ENCODE assay signal across 18 cellular contexts in genomic region chr1:15159166-15159555, GRCh38. TPM values are rescaled to one million over a fixed set of nuclear protein-coding genes. Genes with fewer than 3 reads are reported as not detected.
DNase-seq lines count a peak whose midpoint lies in the region; ATAC-seq, FAIRE-seq and TF ChIP-seq lines count a peak whose summit lies in the region.
"Had no signal": no experiment of that assay in that cellular context is flagged by ENCODE, and none has a peak within 500 bp of the region (broad histone marks: within the 10 kb centered on the region; RNA-seq: fewer than 3 reads in every experiment).

No MANE protein-coding gene starts in this region.

- CTCF ChIA-PET in A549 (lab: Yijun Ruan, JAX) (interaction anchor here (0.9 to 1.9 kb wide), 5 partner anchors 10 to 52 kb away, joined by 3 to 7 read pairs (median 3); no protein-coding TSS in a partner anchor), Panc1 (lab: Charles Lee) (no interaction called here), endothelial cell of umbilical vein (lab: Charles Lee) (interaction anchor here (0.9 to 2.6 kb wide), 3 partner anchors 10 to 113 kb away, joined by 3 to 9 read pairs (median 3); no protein-coding TSS in a partner anchor), GM10248 (lab: Yijun Ruan, JAX) (no interaction called here)

- dilution Hi-C loops in endothelial cell of umbilical vein (cut with MboI; ENCODE audit: extremely low pct_ligation_motif_present, low sequenced_read_pairs), result no loop called here

- H3K9me3 ChIP-seq in A549 (no peaks in the 10 kb centered on the region), Panc1 (ENCODE audit: control insufficient read depth, insufficient read depth, low read depth, low read length) (no peaks in the 10 kb centered on the region), endothelial cell of umbilical vein (replicated peaks; ENCODE audit: control insufficient read depth, insufficient read depth, low read length) (no peaks in the 10 kb centered on the region), muscle layer of duodenum (ENCODE audit: control insufficient read depth in 1 of 2, low read length in 2 of 2) (no peaks in the 10 kb centered on the region)
- H3K9me3 ChIP-seq: prostate gland, uterus had no signal

- no peaks in the 10 kb centered on the region for H3K9me1 ChIP-seq in endothelial cell of umbilical vein (replicated peaks; ENCODE audit: control insufficient read depth, extremely low read depth, insufficient read depth, low read length)

- H3K27ac ChIP-seq in A549, result peak overlapping the region; percentile 79 to 99
- H3K27ac ChIP-seq in Panc1 (ENCODE audit: low read length), result peak overlapping the region; percentile 68
- no peak overlapping the region for H3K27ac ChIP-seq in endothelial cell of umbilical vein (ENCODE audit: insufficient read depth, low read depth, low read length)
- peak overlapping the region; percentile 61 for H3K27ac ChIP-seq in muscle layer of duodenum (ENCODE audit: low read length)
- H3K27ac ChIP-seq: uterus had no signal

- DNase-seq in A549 (ENCODE audit: low read depth in 1 of 2, low spot score in 1 of 2), result no peak
- no peak for DNase-seq in Panc1 (ENCODE audit: low read depth, low spot score)
- DNase-seq in endothelial cell of umbilical vein (ENCODE audit: low read depth, low spot score), result no peak
- DNase-seq in GM10248 (ENCODE audit: extremely low spot score), result no peak
- DNase-seq in KG1 (lab: John Stamatoyannopoulos, UW), result no peak
- no peak for DNase-seq in T1000 (lab: John Stamatoyannopoulos, UW)
- no peak for DNase-seq in SK-N-DZ (ENCODE audit: low spot score)
- DNase-seq: activated CD4-positive, alpha-beta T cell treated with anti-CD3 and anti-CD28 coated beads for 1 hour; activated naive CD8-positive, alpha-beta T cell treated with anti-CD3 and anti-CD28 coated beads, Interleukin-2, amount 50 U/mL, for 24 hours; CD4-positive, alpha-beta memory T cell; effector CD4-positive, alpha-beta T cell; NCI-H1694; nephron progenitor cell; uterus had no signal

- intact Hi-C loops in Panc1 (cut with micrococcal nuclease; ENCODE audit: unreplicated experiment), result no loop called here
- intact Hi-C loops in endothelial cell of umbilical vein (cut with micrococcal nuclease), result no loop called here

- WGBS in A549 (ENCODE audit: missing lambda C conversion rate), result 40% methylated on average over 7 of the region's 7 CpGs

- no peak for FAIRE-seq in A549 (lab: Jason Lieb, UNC)
- FAIRE-seq in endothelial cell of umbilical vein (lab: Jason Lieb, UNC), result peak; percentile 43

- POLR2A ChIA-PET in A549 (lab: Yijun Ruan, JAX) (interaction anchor here (0.5 to 1.4 kb wide), 5 partner anchors 9 to 1349 kb away, joined by 3 to 12 read pairs (median 4); no protein-coding TSS in a partner anchor), Panc1 (lab: Charles Lee) (no interaction called here), endothelial cell of umbilical vein (lab: Charles Lee) (no interaction called here), GM10248 (lab: Yijun Ruan, JAX) (no interaction called here)

- in situ Hi-C loops in Panc1 (cut with HindIII; ENCODE audit: low pct_unique_long_range_greater_than_20kb, low sequenced_read_pairs), result no loop called here

- no peaks in the 10 kb centered on the region for H3K27me3 ChIP-seq in Panc1 (ENCODE audit: control insufficient read depth, insufficient read depth, low read length)
- H3K27me3 ChIP-seq in endothelial cell of umbilical vein (ENCODE audit: control insufficient read depth in 2 of 2, insufficient read depth in 2 of 2, low read length in 2 of 2), result no peaks in the 10 kb centered on the region
- H3K27me3 ChIP-seq in muscle layer of duodenum (ENCODE audit: low read depth, low read length), result no peaks in the 10 kb centered on the region
- H3K27me3 ChIP-seq: cardiac muscle cell, uterus had no signal

- TF ChIP-seq EP300 in A549 (IDR thresholded peaks at IDR 0.05), result no peak

- H3K4me3 ChIP-seq in A549, result no peak overlapping the region
- peak overlapping the region; percentile 10 to 87; a peak in 3 of 4 replicates for H3K4me3 ChIP-seq in Panc1 (ENCODE audit: low read depth in 2 of 2, low read length in 2 of 2)
- no peak overlapping the region for H3K4me3 ChIP-seq in endothelial cell of umbilical vein (replicated peaks in 1 of 3; ENCODE audit: insufficient read depth in 1 of 3, low read depth in 1 of 3, low read length in 3 of 3)
- H3K4me3 ChIP-seq in muscle layer of duodenum (ENCODE audit: low read depth in 1 of 2, low read length in 2 of 2), result peak overlapping the region in 1 of 2 donors; percentile 43
- H3K4me3 ChIP-seq: cardiac muscle cell, prostate gland, uterus had no signal

- H4K20me1 ChIP-seq in endothelial cell of umbilical vein (replicated peaks; ENCODE audit: control insufficient read depth, extremely low read depth, insufficient read depth, low read length), result no peaks in the 10 kb centered on the region

- H2AFZ ChIP-seq in endothelial cell of umbilical vein (ENCODE audit: low read depth, low read length), result no peak overlapping the region

- 0 out of 5 replicates have a peak, but pooled peaks of 1 of the 2 experiments have one; percentile 4 for TF ChIP-seq RAD21 in A549 (conservative IDR thresholded peaks at IDR 0.05 in 1 of 2, IDR thresholded peaks at IDR 0.05 in 1 of 2)

- H3K4me2 ChIP-seq in A549 (peak overlapping the region; percentile 99), endothelial cell of umbilical vein (ENCODE audit: insufficient read depth, low read length) (no peak overlapping the region)

- TF ChIP-seq CTCF in A549 (IDR thresholded peaks at IDR 0.05), result no peak
- no peak for TF ChIP-seq CTCF in Panc1 (IDR thresholded peaks at IDR 0.05)
- no peak for TF ChIP-seq CTCF in endothelial cell of umbilical vein (IDR thresholded peaks at IDR 0.05; ENCODE audit: extremely low read depth in 1 of 2, insufficient read depth in 1 of 2, low read depth in 1 of 2, low read length in 2 of 2)
- no peak for TF ChIP-seq CTCF in GM10248 (IDR thresholded peaks at IDR 0.05; ENCODE audit: control extremely low read depth, extremely low read depth, low read depth, missing control alignments)

- peaks cover 67% of the 10 kb centered on the region for H3K4me1 ChIP-seq in A549
- peaks cover 45% of the 10 kb centered on the region for H3K4me1 ChIP-seq in Panc1 (ENCODE audit: control insufficient read depth, insufficient read depth, low read length)
- peaks cover 20% of the 10 kb centered on the region for H3K4me1 ChIP-seq in endothelial cell of umbilical vein (ENCODE audit: control insufficient read depth, extremely low read depth, insufficient read depth, low read length)
- peaks cover 31 to 48% of the 10 kb centered on the region in 2 donors for H3K4me1 ChIP-seq in muscle layer of duodenum (ENCODE audit: control insufficient read depth in 1 of 2, insufficient read depth in 2 of 2, low read length in 2 of 2)

- BruUV-seq in Panc1 (replicated peaks; lab: Mats Ljungman, UMichigan) (no TSS peak), endothelial cell of umbilical vein (replicated peaks; lab: Mats Ljungman, UMichigan) (no TSS peak)

- H3K36me3 ChIP-seq in Panc1 (ENCODE audit: control insufficient read depth, insufficient read depth, low read length) (no peaks in the 10 kb centered on the region), endothelial cell of umbilical vein (ENCODE audit: control insufficient read depth in 2 of 2, extremely low read depth in 1 of 2, insufficient read depth in 2 of 2, low read length in 2 of 2) (no peaks in the 10 kb centered on the region), muscle layer of duodenum (ENCODE audit: control insufficient read depth in 1 of 2, insufficient read depth in 2 of 2, low read length in 2 of 2) (no peaks in the 10 kb centered on the region)
- H3K36me3 ChIP-seq: cardiac muscle cell, prostate gland, uterus had no signal

- no peak overlapping the region for H3K9ac ChIP-seq in endothelial cell of umbilical vein (replicated peaks; ENCODE audit: extremely low read depth, insufficient read depth, low read length)

- no peak for ATAC-seq in A549
- ATAC-seq in Panc1, result no peak
- ATAC-seq: activated naive CD8-positive, alpha-beta T cell treated with anti-CD3 and anti-CD28 coated beads, Interleukin-2, amount 50 U/mL, for 24 hours; activated T-helper 17 cell treated with anti-CD3 and anti-CD28 coated beads, Interleukin-2, amount 50 U/mL, for 72 hours had no signal

- TF ChIP-seq POLR2A in A549 (IDR thresholded peaks at IDR 0.05; ENCODE audit: low read length) (no peak), endothelial cell of umbilical vein (IDR thresholded peaks at IDR 0.05; ENCODE audit: low read depth, low read length) (no peak)

- H3K79me2 ChIP-seq in endothelial cell of umbilical vein (ENCODE audit: control insufficient read depth, insufficient read depth, low read length), result peaks cover 19% of the 10 kb centered on the region

TF ChIP-seq in A549, 52 proteins besides CTCF, POLR2A, EP300 and RAD21 (continues in another document):
- TF ChIP-seq JUN (IDR thresholded peaks at IDR 0.05), result 0 out of 5 replicates have a peak, but pooled peaks of 1 of the 2 experiments have one; percentile 7

TF ChIP-seq in endothelial cell of umbilical vein, 7 proteins besides CTCF, POLR2A, EP300 and RAD21 (continues in another document):
- TF ChIP-seq FOS (IDR thresholded peaks at IDR 0.05; ENCODE audit: borderline replicate concordance, insufficient read depth, low read length), result no peak
- TF ChIP-seq POLR2AphosphoS5 (IDR thresholded peaks at IDR 0.05; ENCODE audit: insufficient read depth, low read depth, low read length), result no peak
- TF ChIP-seq, protein P1, sequence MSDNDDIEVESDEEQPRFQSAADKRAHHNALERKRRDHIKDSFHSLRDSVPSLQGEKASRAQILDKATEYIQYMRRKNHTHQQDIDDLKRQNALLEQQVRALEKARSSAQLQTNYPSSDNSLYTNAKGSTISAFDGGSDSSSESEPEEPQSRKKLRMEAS (IDR thresholded peaks at IDR 0.05; ENCODE audit: insufficient read depth, insufficient read length), result no peak

RNA-seq across cellular contexts. Expression of gene TMEM51, which starts 5.6 kb away (rescaled TPM):
- polyA plus RNA-seq in A549 (2011; rRNA removed) (14.3 and 20.0 TPM in 2 replicates), A549 (2017; fragmentation: RNase III; extraction: RNeasy Plus Mini Kit Qiagen cat#74134 plus additional on column Dnase treatment) (20.9 to 24.2 TPM (median 22.8 TPM) in 3 replicates), endothelial cell of umbilical vein (11.5 and 13.9 TPM in 2 replicates)
- 21.8 and 26.3 TPM in 2 replicates for polyA plus RNA-seq in A549 (2012; cell fraction: cytosol; rRNA removed)
- 34.5 and 38.7 TPM in 2 replicates for polyA plus RNA-seq in A549 (2012; cell fraction: nucleus; rRNA removed)
- polyA minus RNA-seq in A549 (2011; rRNA and poly(A)+ RNA removed), result 8.4 and 9.5 TPM in 2 replicates
- total RNA-seq in Panc1 (2021; ENCODE audit: unreplicated experiment) (25.8 TPM), endothelial cell of umbilical vein (10.5 and 13.7 TPM in 2 replicates)
- polyA plus RNA-seq in Panc1 (2012; ENCODE audit: insufficient read length), result 23.8 TPM
- 10.1 TPM in 2 replicates for polyA plus RNA-seq in endothelial cell of umbilical vein (2011; cell fraction: cytosol; rRNA removed)
- 9.5 and 11.3 TPM in 2 replicates for polyA plus RNA-seq in endothelial cell of umbilical vein (2011; cell fraction: nucleus; rRNA removed)
- 8.6 and 8.9 TPM in 2 replicates for polyA plus RNA-seq in endothelial cell of umbilical vein (2012)
- polyA minus RNA-seq in endothelial cell of umbilical vein, result 5.9 and 8.2 TPM in 2 replicates
- polyA minus RNA-seq in endothelial cell of umbilical vein (2011; cell fraction: cytosol; rRNA and poly(A)+ RNA removed), result 3.9 TPM
- 2.6 and 3.5 TPM in 2 replicates for polyA minus RNA-seq in endothelial cell of umbilical vein (2011; cell fraction: nucleus; rRNA and poly(A)+ RNA removed)
- polyA plus RNA-seq in SK-N-DZ (2014; cell fraction: cytosol; rRNA removed), result 27.4 and 37.8 TPM in 2 replicates
- 11.9 and 19.9 TPM in 2 replicates for polyA plus RNA-seq in SK-N-DZ (2014; cell fraction: nucleus; rRNA removed)
- total RNA-seq: activated T-helper 17 cell treated with anti-CD3 and anti-CD28 coated beads, Interleukin-2, amount 50 U/mL, for 72 hours had no signal
- polyA plus RNA-seq: CD4-positive, alpha-beta memory T cell had no signal

Comparison
In these comparisons a context has a peak if more than half of its experiments do, and no peak if none do; other contexts are left out.
1. H3K4me3 ChIP-seq: peak in Panc1 (2 of 2); none in A549 (single experiment) and endothelial cell of umbilical vein (0 of 3).
2. CTCF ChIA-PET loops: an anchor here in A549 (0.9 to 1.9 kb wide) and endothelial cell of umbilical vein (0.9 to 2.6 kb wide); none called in Panc1 and GM10248.